Comparison of ENCODE assay signal across 25 cellular contexts in genomic region chr4:47720787-47721186, GRCh38.
"Had no signal": no experiment of that assay in that cellular context is flagged by ENCODE, and none has a peak within 500 bp of the region (broad histone marks: within the 10 kb centered on the region; RNA-seq: fewer than 3 reads in every experiment).

No MANE protein-coding gene starts in this region.

- H3K36me3 ChIP-seq: neural progenitor cell, ovary, right lobe of liver, sigmoid colon, stomach, thoracic aorta, thyroid gland, tibial nerve, upper lobe of left lung, uterus had no signal

- DNase-seq: natural killer cell; occipital lobe; ovary; posterior cingulate gyrus; psoas muscle; right cardiac atrium; right lobe of liver; sigmoid colon; small intestine; stimulated activated CD4-positive, alpha-beta T cell treated with anti-CD3 and anti-CD28 coated beads, Interleukin-15, amount 100 ng/mL, for 24 hours; stimulated activated CD4-positive, alpha-beta T cell treated with anti-CD3 and anti-CD28 coated beads, Interleukin-2, amount 100 ng/mL, for 24 hours; stimulated activated CD4-positive, alpha-beta T cell treated with anti-CD3 and anti-CD28 coated beads, Interleukin-2, amount 100 ng/mL, for 48 hours; stimulated activated CD4-positive, alpha-beta T cell treated with anti-CD3 and anti-CD28 coated beads, Interleukin-4, amount 100 ng/mL, for 24 hours; stimulated activated naive B cell treated with anti-CD40 and anti-IgM and Interleukin-4, amounts not matched to agents 10 μg/mL and 1 μg/mL and 100 μg/mL, for 72 hours; stimulated activated naive CD4-positive, alpha-beta T cell treated with Interleukin-2 at 50 U/mL for 16 hours; stomach; thyroid gland; trophoblast cell; upper lobe of left lung; uterus had no signal

- H3K9ac ChIP-seq: neural progenitor cell, parathyroid adenoma had no signal

- H3K4me3 ChIP-seq: neural progenitor cell, ovary, psoas muscle, right lobe of liver, sigmoid colon, stomach, thoracic aorta, thyroid gland, tibial nerve, upper lobe of left lung, uterus had no signal

- H3K9me3 ChIP-seq: ovary, psoas muscle, right lobe of liver, sigmoid colon, stomach, thoracic aorta, thyroid gland, tibial nerve, upper lobe of left lung, uterus had no signal

- FAIRE-seq: small intestine had no signal

- H3K4me1 ChIP-seq: parathyroid adenoma, psoas muscle, sigmoid colon, stomach, thyroid gland, tibial nerve, upper lobe of left lung, uterus had no signal

- H3K4me2 ChIP-seq: neural progenitor cell had no signal

- H3K27ac ChIP-seq: neural progenitor cell, ovary, parathyroid adenoma, psoas muscle, right lobe of liver, sigmoid colon, stomach, thoracic aorta, thyroid gland, tibial nerve, upper lobe of left lung, uterus had no signal

- ATAC-seq: psoas muscle; right cardiac atrium; right lobe of liver; stimulated activated effector memory CD8-positive, alpha-beta T cell treated with anti-CD3 and anti-CD28 coated beads, Interleukin-12 subunit alpha, Interleukin-12 subunit beta, amount 100 ng/mL, for 72 hours; stimulated activated naive B cell treated with anti-CD40 and anti-IgM and Interleukin-4, amounts not matched to agents 10 μg/mL and 1 μg/mL and 100 μg/mL, for 72 hours had no signal

- H3K27me3 ChIP-seq: neural progenitor cell, ovary, right lobe of liver, sigmoid colon, thyroid gland, tibial nerve, upper lobe of left lung, uterus had no signal

- H2AFZ ChIP-seq: neural progenitor cell, parathyroid adenoma had no signal

- H3K79me2 ChIP-seq: parathyroid adenoma had no signal
